ENCODE assay signal across 1 cellular context in genomic region chr3:58251653-58252052, GRCh38.
TF ChIP-seq lines count a peak whose summit lies in the region.

No MANE protein-coding gene starts in this region.

TF ChIP-seq in HEK293, 187 proteins besides CTCF, POLR2A, EP300 and RAD21 (continued from another document and continues in another):
- TF ChIP-seq ZNF561 (tag by site-specific recombination; IDR thresholded peaks at IDR 0.05; ENCODE audit: borderline replicate concordance) (no peak), ZNF518A (tag by site-specific recombination; conservative IDR thresholded peaks at IDR 0.05; ENCODE audit: low read depth) (no peak), SALL2 (tag by site-specific recombination; IDR thresholded peaks at IDR 0.05; ENCODE audit: borderline replicate concordance) (no peak), HIC1 (tag by site-specific recombination; IDR thresholded peaks at IDR 0.05) (0 out of 2 replicates have a peak, but pooled peaks have one; percentile 28), BCL11B (tag by site-specific recombination; IDR thresholded peaks at IDR 0.05; ENCODE audit: low read depth) (0 out of 2 replicates have a peak, but pooled peaks have one; percentile 60), ZNF23 (tag by site-specific recombination; IDR thresholded peaks at IDR 0.05; ENCODE audit: borderline replicate concordance) (no peak), GLI2 (tag by site-specific recombination; IDR thresholded peaks at IDR 0.05; ENCODE audit: borderline replicate concordance, low read depth) (no peak), ZNF157 (tag by site-specific recombination; IDR thresholded peaks at IDR 0.05) (no peak), FEZF1 (tag by site-specific recombination; IDR thresholded peaks at IDR 0.05) (no peak), ZNF391 (tag by site-specific recombination; IDR thresholded peaks at IDR 0.05; ENCODE audit: borderline replicate concordance, low read depth) (no peak), ZNF514 (tag by site-specific recombination; IDR thresholded peaks at IDR 0.05) (no peak), ZNF404 (tag by site-specific recombination; IDR thresholded peaks at IDR 0.05) (no peak), ZNF658 (tag by site-specific recombination; IDR thresholded peaks at IDR 0.05) (no peak), ZNF837 (tag by site-specific recombination; IDR thresholded peaks at IDR 0.05) (no peak), ZNF132 (tag by site-specific recombination; IDR thresholded peaks at IDR 0.05; ENCODE audit: borderline replicate concordance) (no peak), HOXA7 (CRISPR knock-in tag; IDR thresholded peaks at IDR 0.05; ENCODE audit: borderline replicate concordance) (no peak), ZNF26 (tag by site-specific recombination; IDR thresholded peaks at IDR 0.05) (no peak), PRDM6 (tag by site-specific recombination; IDR thresholded peaks at IDR 0.05) (peak; percentile 69), ZNF692 (tag by site-specific recombination; IDR thresholded peaks at IDR 0.05) (no peak), MZF1 (tag by site-specific recombination; IDR thresholded peaks at IDR 0.05; ENCODE audit: borderline replicate concordance) (no peak), IKZF3 (tag by site-specific recombination; IDR thresholded peaks at IDR 0.05) (peak; percentile 69), ZFP37 (tag by site-specific recombination; IDR thresholded peaks at IDR 0.05) (no peak), ZBTB17 (tag by site-specific recombination; IDR thresholded peaks at IDR 0.05) (0 out of 2 replicates have a peak, but pooled peaks have one; percentile 18), ZNF19 (tag by site-specific recombination; IDR thresholded peaks at IDR 0.05; ENCODE audit: low read depth) (no peak), ZNF791 (tag by site-specific recombination; IDR thresholded peaks at IDR 0.05) (no peak), ZNF670 (tag by site-specific recombination; IDR thresholded peaks at IDR 0.05; ENCODE audit: low read depth) (no peak), ZNF248 (tag by site-specific recombination; IDR thresholded peaks at IDR 0.05) (no peak), ZNF600 (tag by site-specific recombination; IDR thresholded peaks at IDR 0.05) (no peak), ZNF776 (tag by site-specific recombination; IDR thresholded peaks at IDR 0.05; ENCODE audit: borderline replicate concordance) (no peak), ZBTB1 (tag by site-specific recombination; IDR thresholded peaks at IDR 0.05) (no peak), ZNF394 (tag by site-specific recombination; IDR thresholded peaks at IDR 0.05; ENCODE audit: borderline replicate concordance) (no peak), GFI1B (tag by site-specific recombination; IDR thresholded peaks at IDR 0.05) (no peak), INSM2 (tag by site-specific recombination; IDR thresholded peaks at IDR 0.05) (no peak), ZBTB44 (tag by site-specific recombination; IDR thresholded peaks at IDR 0.05) (no peak), ZNF146 (tag by site-specific recombination; IDR thresholded peaks at IDR 0.05) (no peak), ZNF354C (tag by site-specific recombination; IDR thresholded peaks at IDR 0.05; ENCODE audit: borderline replicate concordance, low read depth) (no peak), ZNF140 (tag by site-specific recombination; IDR thresholded peaks at IDR 0.05) (no peak), ZNF398 (tag by site-specific recombination; IDR thresholded peaks at IDR 0.05) (0 out of 2 replicates have a peak, but pooled peaks have one; percentile 18), ZNF843 (tag by site-specific recombination; IDR thresholded peaks at IDR 0.05) (peak; percentile 46; the same call in 1 of the 2 replicates), KLF10 (tag by site-specific recombination; IDR thresholded peaks at IDR 0.05) (no peak)
